8 cellular contexts compared by ENCODE assay signal in genomic region chr12:69330475-69331473, GRCh38. TPM values are rescaled to one million over a fixed set of nuclear protein-coding genes. Genes with fewer than 3 reads are reported as not detected.
DNase-seq lines count a peak whose midpoint lies in the region; ATAC-seq and TF ChIP-seq lines count a peak whose summit lies in the region.

No MANE protein-coding gene starts in this region.

- peak; percentile 49 to 69 (median 64) for DNase-seq in CD4-positive, alpha-beta T cell
- DNase-seq in HT-29 (ENCODE audit: low spot score), result peak; percentile 89
- peak; percentile 46 to 48 for DNase-seq in activated CD4-positive, alpha-beta T cell treated with anti-CD3 and anti-CD28 coated beads for 4 hours
- DNase-seq in dorsolateral prefrontal cortex, result peak in 2 of 10 donors; percentile 12 to 14
- DNase-seq in stimulated activated CD8-positive, alpha-beta memory T cell treated with anti-CD3 and anti-CD28 coated beads, Interleukin-7, amount 100 ng/mL, for 1 hour (ENCODE audit: low read depth in 2 of 2), result peak; percentile 16 to 43
- DNase-seq in DMS 273 (lab: John Stamatoyannopoulos, UW; ENCODE audit: unreplicated experiment), result no peak

- no peaks in the 10 kb centered on the region for H3K9me3 Mint-ChIP-seq in CD4-positive, alpha-beta T cell

- peaks cover 62% of the 10 kb centered on the region for H3K4me1 Mint-ChIP-seq in CD4-positive, alpha-beta T cell (ENCODE audit: low read depth)

- intact Hi-C loops in CD4-positive, alpha-beta T cell (cut with DNase I, micrococcal nuclease), result loop anchor here (2.0 to 5.0 kb wide), 3 partner anchors 26 to 40 kb away; no protein-coding TSS in a partner anchor
- intact Hi-C loops in dorsolateral prefrontal cortex (cut with DNase I), result no loop called here

- H3K27ac ChIP-seq in CD4-positive, alpha-beta T cell (ENCODE audit: low read depth, low read length), result peak overlapping the region; percentile 83
- peak overlapping the region in 1 of 59 donors; percentile 42 for H3K27ac ChIP-seq in dorsolateral prefrontal cortex

- no peaks in the 10 kb centered on the region for H3K27me3 Mint-ChIP-seq in CD4-positive, alpha-beta T cell

- CTCF ChIA-PET in CD4-positive, alpha-beta T cell (lab: Charles Lee), result interaction anchor here (1.0 to 3.0 kb wide), 8 partner anchors 11 to 408 kb away, joined by 3 to 13 read pairs (median 4); partner anchors contain the start of gene RAB3IP

- peak; percentile 74 for ATAC-seq in CD4-positive, alpha-beta T cell (ENCODE audit: poor library complexity)
- ATAC-seq in GM19467 (IDR thresholded peaks at IDR 0.05; ENCODE audit: unreplicated experiment), result peak; percentile 63

- H3K36me3 Mint-ChIP-seq in CD4-positive, alpha-beta T cell (ENCODE audit: low read depth), result peaks cover 17% of the 10 kb centered on the region

- no peak for TF ChIP-seq CTCF in CD4-positive, alpha-beta T cell (IDR thresholded peaks at IDR 0.05)
- no peak for TF ChIP-seq CTCF in dorsolateral prefrontal cortex (IDR thresholded peaks at IDR 0.05 in 54 of 56, conservative IDR thresholded peaks at IDR 0.05 in 2 of 56; ENCODE audit: low read depth in 1 of 56, partially characterized antibody in 56 of 56)

- peak overlapping the region; percentile 100 for H3K27ac Mint-ChIP-seq in CD4-positive, alpha-beta T cell

- H3K9me3 ChIP-seq in CD4-positive, alpha-beta T cell (ENCODE audit: control insufficient read depth, low read length), result no peaks in the 10 kb centered on the region
- H3K9me3 ChIP-seq in mononuclear cell (ENCODE audit: low read depth, low read length), result no peaks in the 10 kb centered on the region

- peak overlapping the region; percentile 98 for H3K4me3 Mint-ChIP-seq in CD4-positive, alpha-beta T cell

- H3K4me1 ChIP-seq in mononuclear cell (ENCODE audit: insufficient read depth, low read length), result peaks cover 58% of the 10 kb centered on the region

- H3K4me3 ChIP-seq in dorsolateral prefrontal cortex (peak overlapping the region; percentile 1 to 73 (median 54)), mononuclear cell (ENCODE audit: low read length) (peak overlapping the region; percentile 54)

- POLR2A ChIA-PET in CD4-positive, alpha-beta T cell (lab: Charles Lee), result interaction anchor here (0.6 to 3.0 kb wide), 34 partner anchors 8 to 1879 kb away, joined by 3 to 38 read pairs (median 6); partner anchors contain the start of genes CCT2, CNOT2, CPSF6 and FRS2

- no peaks in the 10 kb centered on the region for H3K27me3 ChIP-seq in CD4-positive, alpha-beta T cell (ENCODE audit: control insufficient read depth, insufficient read depth, low read length)
- H3K27me3 ChIP-seq in dorsolateral prefrontal cortex, result peaks cover 0 to 8% (median 0%) of the 10 kb centered on the region in 45 donors
- H3K27me3 ChIP-seq in mononuclear cell (ENCODE audit: insufficient read depth, low read length), result no peaks in the 10 kb centered on the region

RNA-seq across cellular contexts. Expression of gene LYZ, which starts 17.4 kb away (rescaled TPM):
- 10 to 100 TPM; 71.4 to 72.9 TPM for total RNA-seq in CD4-positive, alpha-beta T cell
- 1,236 and 1,299 TPM in 2 replicates for total RNA-seq in HT-29 (2014; rRNA removed; shearing (Covaris generic))
- total RNA-seq in dorsolateral prefrontal cortex (10 to 100 TPM in 8 of 120 experiments, 1 to 10 TPM in 110, under 1 TPM in 2; 0.60 to 45.8 (median 4.0) TPM), mononuclear cell (5,492 TPM)

RNA-seq across cellular contexts. Expression of gene YEATS4, which starts 28.8 kb away (rescaled TPM):
- total RNA-seq in CD4-positive, alpha-beta T cell, result 10 to 100 TPM; 26.2 TPM
- total RNA-seq in HT-29 (2014; rRNA removed; shearing (Covaris generic)), result 34.1 and 40.0 TPM in 2 replicates
- total RNA-seq in dorsolateral prefrontal cortex, result 10 to 100 TPM in 98 of 120 experiments, 1 to 10 TPM in 22; 5.6 to 22.9 (median 12.7) TPM
- total RNA-seq in mononuclear cell, result 32.3 TPM

Comparison
In these comparisons a context has a peak if more than half of its experiments do, and no peak if none do; other contexts are left out.
1. RNA of gene LYZ, which starts 17.4 kb away (total RNA-seq): 5,492 TPM in mononuclear cell (single experiment) and 1,236 to 1,299 TPM in HT-29; 71.4 to 72.9 TPM in CD4-positive, alpha-beta T cell and 0.60 to 45.8 TPM in dorsolateral prefrontal cortex; every median in the first group is over 10 times any median in the second.
2. intact Hi-C loops: an anchor here in CD4-positive, alpha-beta T cell (2.0 to 5.0 kb wide); none called in dorsolateral prefrontal cortex.